Comparison of ENCODE assay signal across 12 cellular contexts in the genomic region with DNA sequence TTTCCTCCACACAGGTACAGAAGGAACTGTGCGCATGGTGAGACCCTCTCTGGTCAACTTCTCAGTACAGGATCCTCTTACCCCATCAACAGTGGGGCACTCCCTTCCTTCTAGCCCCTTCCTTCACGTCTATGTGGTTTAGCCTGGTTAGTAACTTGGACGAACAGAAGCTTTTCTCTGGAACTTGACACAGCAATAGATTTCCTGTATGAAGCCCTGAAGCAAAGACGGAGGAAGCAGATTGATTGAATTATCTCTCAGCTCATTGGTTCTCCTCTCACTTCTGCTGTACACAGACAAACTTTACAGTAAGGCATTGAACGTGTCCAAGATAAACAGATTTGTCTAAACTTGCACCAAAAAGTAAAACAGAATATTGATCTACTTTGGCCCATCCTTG. TPM values are rescaled to one million over a fixed set of nuclear protein-coding genes. Genes with fewer than 3 reads are reported as not detected.
A peak's percentile ranks its signal among the peaks of the same experiment; 100 is the strongest.
DNase-seq lines count a peak whose midpoint lies in the region; ATAC-seq and TF ChIP-seq lines count a peak whose summit lies in the region.
"Had no signal": no experiment of that assay in that cellular context is flagged by ENCODE, and none has a peak within 500 bp of the region (broad histone marks: within the 10 kb centered on the region; RNA-seq: fewer than 3 reads in every experiment).

CD200R1 (minus strand) TSS at position 210 of the 400 bp plus-strand sequence. CDS start 246 bp downstream, outside the sequence.

- H3K27me3 Mint-ChIP-seq in activated CD4-positive, alpha-beta T cell treated with anti-CD3 and anti-CD28 coated beads, Interleukin-2, amount 10 ng/mL, durations not matched to agents 24 days and 14 days: no peaks in the 10 kb centered on the region

- peak within 1 kb of the TSS; percentile 0 to 32 (median 14) for H3K4me3 ChIP-seq in esophagus muscularis mucosa
- peak within 1 kb of the TSS in 1 of 2 donors; percentile 24 for H3K4me3 ChIP-seq in ascending aorta

- peak; percentile 75 for DNase-seq in activated CD4-positive, alpha-beta T cell treated with anti-CD3 and anti-CD28 coated beads, Interleukin-2, amount 10 ng/mL, durations not matched to agents 24 days and 14 days
- no peak for DNase-seq in activated CD4-positive, alpha-beta T cell treated with anti-CD3 and anti-CD28 coated beads for 48 hours
- DNase-seq in esophagus muscularis mucosa (ENCODE audit: extremely low spot score): no peak
- no peak for DNase-seq in stimulated activated effector memory CD8-positive, alpha-beta T cell treated with anti-CD3 and anti-CD28 coated beads, Interleukin-12 subunit alpha, Interleukin-12 subunit beta, amount 100 ng/mL, for 72 hours (ENCODE audit: low spot score in 2 of 2)
- DNase-seq in ascending aorta (ENCODE audit: low spot score in 2 of 2): no peak
- DNase-seq: activated CD4-positive, alpha-beta T cell treated with anti-CD3 and anti-CD28 coated beads for 1 hour; foreskin fibroblast; mesendoderm; NCI-H1105 had no signal

- H3K4me1 ChIP-seq in esophagus muscularis mucosa (no peaks in the 10 kb centered on the region), ascending aorta (no peaks in the 10 kb centered on the region)

- H3K27ac ChIP-seq in esophagus muscularis mucosa (replicated peaks in 1 of 4) (no peak within 1 kb of the TSS), ascending aorta (no peak within 1 kb of the TSS)

- intact Hi-C loops in activated CD4-positive, alpha-beta T cell treated with anti-CD3 and anti-CD28 coated beads, Interleukin-2, amount 10 ng/mL, durations not matched to agents 24 days and 14 days (cut with micrococcal nuclease): loop anchor here (5.0 to 10.0 kb wide), 4 partner anchors 478 to 840 kb away; partner anchors contain the start of genes ATP6V1A, BTLA, GCSAM and NAA50
- intact Hi-C loops in T-helper 2 cell treated with Interferon-gamma antibody and Interleukin-4, amounts not matched to agents 100 ng/mL and 5 ng/mL, for 36 hours (cut with micrococcal nuclease): loop anchor here (2.0 to 10.0 kb wide), 3 partner anchors 16 to 840 kb away; partner anchors contain the start of genes CD200R1L and GCSAM
- intact Hi-C loops in esophagus muscularis mucosa (cut with DNase I) (no loop called here), ascending aorta (cut with DNase I) (no loop called here)

- no peaks in the 10 kb centered on the region for H3K36me3 ChIP-seq in esophagus muscularis mucosa
- H3K36me3 ChIP-seq in ascending aorta: no peaks in the 10 kb centered on the region

- no peaks in the 10 kb centered on the region for H3K9me3 Mint-ChIP-seq in activated CD4-positive, alpha-beta T cell treated with anti-CD3 and anti-CD28 coated beads, Interleukin-2, amount 10 ng/mL, durations not matched to agents 24 days and 14 days
- no peaks in the 10 kb centered on the region for H3K9me3 Mint-ChIP-seq in stimulated activated effector memory CD8-positive, alpha-beta T cell treated with anti-CD3 and anti-CD28 coated beads, Interleukin-12 subunit alpha, Interleukin-12 subunit beta, amount 100 ng/mL, for 72 hours

- H3K4me1 Mint-ChIP-seq in activated CD4-positive, alpha-beta T cell treated with anti-CD3 and anti-CD28 coated beads, Interleukin-2, amount 10 ng/mL, durations not matched to agents 24 days and 14 days: peaks cover 66% of the 10 kb centered on the region
- H3K4me1 Mint-ChIP-seq in stimulated activated effector memory CD8-positive, alpha-beta T cell treated with anti-CD3 and anti-CD28 coated beads, Interleukin-12 subunit alpha, Interleukin-12 subunit beta, amount 100 ng/mL, for 72 hours: peaks cover 71% of the 10 kb centered on the region

- no peaks in the 10 kb centered on the region for H3K9me3 ChIP-seq in esophagus muscularis mucosa
- no peaks in the 10 kb centered on the region for H3K9me3 ChIP-seq in ascending aorta

- ATAC-seq in stimulated activated effector memory CD8-positive, alpha-beta T cell treated with anti-CD3 and anti-CD28 coated beads, Interleukin-12 subunit alpha, Interleukin-12 subunit beta, amount 100 ng/mL, for 72 hours: no peak
- ATAC-seq in GM18907 (IDR thresholded peaks at IDR 0.05; ENCODE audit: unreplicated experiment) (no peak), HG03039 (IDR thresholded peaks at IDR 0.05; ENCODE audit: unreplicated experiment) (no peak)

- H3K27me3 ChIP-seq in esophagus muscularis mucosa: no peaks in the 10 kb centered on the region
- H3K27me3 ChIP-seq in ascending aorta: no peaks in the 10 kb centered on the region

- no peak for TF ChIP-seq POLR2A in esophagus muscularis mucosa (IDR thresholded peaks at IDR 0.05; ENCODE audit: low read depth)

- WGBS in esophagus muscularis mucosa: 56% methylated on average over 5 of the region's 5 CpGs

- H3K36me3 Mint-ChIP-seq in activated CD4-positive, alpha-beta T cell treated with anti-CD3 and anti-CD28 coated beads, Interleukin-2, amount 10 ng/mL, durations not matched to agents 24 days and 14 days (ENCODE audit: low read depth): peaks cover 3% of the 10 kb centered on the region
- no peaks in the 10 kb centered on the region for H3K36me3 Mint-ChIP-seq in stimulated activated effector memory CD8-positive, alpha-beta T cell treated with anti-CD3 and anti-CD28 coated beads, Interleukin-12 subunit alpha, Interleukin-12 subunit beta, amount 100 ng/mL, for 72 hours

- peak within 1 kb of the TSS; percentile 85 for H3K4me3 Mint-ChIP-seq in activated CD4-positive, alpha-beta T cell treated with anti-CD3 and anti-CD28 coated beads, Interleukin-2, amount 10 ng/mL, durations not matched to agents 24 days and 14 days
- peak within 1 kb of the TSS; percentile 85 for H3K4me3 Mint-ChIP-seq in stimulated activated effector memory CD8-positive, alpha-beta T cell treated with anti-CD3 and anti-CD28 coated beads, Interleukin-12 subunit alpha, Interleukin-12 subunit beta, amount 100 ng/mL, for 72 hours

- H3K27ac Mint-ChIP-seq in activated CD4-positive, alpha-beta T cell treated with anti-CD3 and anti-CD28 coated beads, Interleukin-2, amount 10 ng/mL, durations not matched to agents 24 days and 14 days: peak within 1 kb of the TSS; percentile 93
- H3K27ac Mint-ChIP-seq in stimulated activated effector memory CD8-positive, alpha-beta T cell treated with anti-CD3 and anti-CD28 coated beads, Interleukin-12 subunit alpha, Interleukin-12 subunit beta, amount 100 ng/mL, for 72 hours: peak within 1 kb of the TSS; percentile 86

- TF ChIP-seq CTCF in esophagus muscularis mucosa (IDR thresholded peaks at IDR 0.05) (no peak), ascending aorta (IDR thresholded peaks at IDR 0.05) (no peak)

- TF ChIP-seq EP300 in esophagus muscularis mucosa (IDR thresholded peaks at IDR 0.05): no peak

RNA-seq across cellular contexts. Expression of gene CD200R1, which starts in this region (rescaled TPM):
- 3.8 TPM in 2 replicates for total RNA-seq in activated CD4-positive, alpha-beta T cell treated with anti-CD3 and anti-CD28 coated beads, Interleukin-2, amount 10 ng/mL, durations not matched to agents 24 days and 14 days
- total RNA-seq in T-helper 2 cell treated with Interferon-gamma antibody and Interleukin-4, amounts not matched to agents 100 ng/mL and 5 ng/mL, for 36 hours: 12.3 and 13.1 TPM in 2 replicates
- total RNA-seq in esophagus muscularis mucosa (1 to 10 TPM; 1.6 to 3.3 (median 1.7) TPM), ascending aorta (not detected)

Comparison
In these comparisons a context has a peak if more than half of its experiments do, and no peak if none do; other contexts are left out.
1. intact Hi-C loops: an anchor here in activated CD4-positive, alpha-beta T cell treated with anti-CD3 and anti-CD28 coated beads, Interleukin-2, amount 10 ng/mL, durations not matched to agents 24 days and 14 days (5.0 to 10.0 kb wide) and T-helper 2 cell treated with Interferon-gamma antibody and Interleukin-4, amounts not matched to agents 100 ng/mL and 5 ng/mL, for 36 hours (2.0 to 10.0 kb wide); none called in esophagus muscularis mucosa and ascending aorta.